Comparison of ENCODE assay signal across 20 cellular contexts in the genomic region with DNA sequence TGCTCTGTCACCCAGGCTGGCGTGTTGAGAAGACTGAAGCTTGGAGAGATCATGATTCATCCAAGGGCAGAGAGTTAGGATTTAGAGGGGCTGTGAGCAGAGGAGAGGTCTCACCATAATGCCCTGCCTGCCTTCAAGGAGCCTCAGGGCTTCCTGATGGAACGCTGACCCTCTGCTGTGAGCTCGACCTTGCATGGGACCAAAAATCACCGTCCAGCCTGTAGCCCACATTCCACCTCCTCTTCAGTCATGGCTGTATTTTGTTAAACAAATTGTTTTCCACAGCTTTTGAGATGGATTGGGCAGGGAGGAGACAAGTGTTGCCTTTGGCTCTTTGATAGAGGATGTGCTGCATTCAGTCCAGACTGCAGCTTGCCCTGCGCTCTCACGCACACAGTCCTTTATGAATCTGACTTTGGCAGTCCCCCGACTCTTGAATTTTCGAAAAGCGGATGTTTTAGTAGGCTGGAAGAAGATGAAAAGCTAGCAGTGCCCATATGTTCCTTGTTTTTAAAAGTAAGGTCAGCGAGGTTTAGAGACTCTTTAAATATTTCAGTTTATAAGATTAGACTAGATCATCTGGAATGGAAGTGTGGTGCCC.
DNase-seq lines count a peak whose midpoint lies in the region; ATAC-seq and TF ChIP-seq lines count a peak whose summit lies in the region.
"Had no signal": no experiment of that assay in that cellular context is flagged by ENCODE, and none has a peak within 500 bp of the region (broad histone marks: within the 10 kb centered on the region; RNA-seq: fewer than 3 reads in every experiment).

No MANE protein-coding gene starts in this region.

- peaks cover 18% of the 10 kb centered on the region; the same call in 1 of the 2 replicates for H3K79me2 ChIP-seq in Loucy (ENCODE audit: insufficient read depth, low read length)

- H3F3A ChIP-seq in Loucy (ENCODE audit: low read depth) = peaks cover 15% of the 10 kb centered on the region

- no peaks in the 10 kb centered on the region for H3K27me3 ChIP-seq in Loucy (ENCODE audit: insufficient read depth, low read length, poor library complexity, severe bottlenecking)
- no peaks in the 10 kb centered on the region for H3K27me3 ChIP-seq in CD8-positive, alpha-beta T cell (ENCODE audit: insufficient read depth, low read length)
- H3K27me3 ChIP-seq: esophagus muscularis mucosa, SJCRH30, stomach, upper lobe of left lung had no signal

- H3K36me3 ChIP-seq in Loucy (ENCODE audit: insufficient read depth, low read length) = peaks cover 8% of the 10 kb centered on the region; the same call in 1 of the 2 replicates
- no peaks in the 10 kb centered on the region for H3K36me3 ChIP-seq in CD8-positive, alpha-beta T cell (ENCODE audit: insufficient read depth, low read length)

- H4K20me1 ChIP-seq in Loucy (ENCODE audit: insufficient read depth, low read length, poor library complexity, severe bottlenecking) = no peaks in the 10 kb centered on the region

- ATAC-seq in CD8-positive, alpha-beta T cell = no peak
- ATAC-seq in naive thymus-derived CD8-positive, alpha-beta T cell = no peak
- ATAC-seq in GM21529 (IDR thresholded peaks at IDR 0.05; ENCODE audit: unreplicated experiment) = no peak
- ATAC-seq: effector memory CD8-positive, alpha-beta T cell; HCT116; T-cell had no signal

- H3K9me2 ChIP-seq in Loucy (replicated peaks; ENCODE audit: low read depth, low read length) = no peaks in the 10 kb centered on the region

- H3K4me3 Mint-ChIP-seq in chondrocyte (ENCODE audit: unreplicated experiment) (no peak overlapping the region), neural crest cell (no peak overlapping the region)
- H3K4me3 Mint-ChIP-seq in CD8-positive, alpha-beta T cell = no peak overlapping the region
- H3K4me3 Mint-ChIP-seq in naive thymus-derived CD8-positive, alpha-beta T cell = no peak overlapping the region
- H3K4me3 Mint-ChIP-seq: activated naive CD4-positive, alpha-beta T cell treated with anti-CD3 and anti-CD28 coated beads, Interleukin-2, amount 50 U/mL, for 24 hours; effector memory CD8-positive, alpha-beta T cell; T-cell had no signal

- no peak for TF ChIP-seq CTCF in Loucy (conservative IDR thresholded peaks at IDR 0.05; ENCODE audit: low read length)
- no peak for TF ChIP-seq CTCF in chondrocyte (IDR thresholded peaks at IDR 0.05)
- no peak for TF ChIP-seq CTCF in neural crest cell (conservative IDR thresholded peaks at IDR 0.05)
- TF ChIP-seq CTCF in CD8-positive, alpha-beta T cell (IDR thresholded peaks at IDR 0.05) = no peak

- intact Hi-C loops in CD8-positive, alpha-beta T cell (cut with DNase I, micrococcal nuclease) = no loop called here

- H2AFZ ChIP-seq in Loucy (ENCODE audit: low read length) = no peak overlapping the region

- POLR2A ChIA-PET in CD8-positive, alpha-beta T cell (lab: Charles Lee) = interaction anchor here (0.8 to 1.5 kb wide), 3 partner anchors 8 to 92 kb away, joined by 3 to 4 read pairs (median 3); no protein-coding TSS in a partner anchor
- POLR2A ChIA-PET in naive thymus-derived CD8-positive, alpha-beta T cell (lab: Charles Lee) = no interaction called here

- peak; percentile 64 for DNase-seq in AG20443 (ENCODE audit: low spot score)
- no peak for DNase-seq in chondrocyte (ENCODE audit: low spot score)
- no peak for DNase-seq in neural crest cell (ENCODE audit: low read depth, low spot score)
- no peak for DNase-seq in activated naive CD4-positive, alpha-beta T cell treated with Interleukin-2 at 50 U/mL for 16 hours
- DNase-seq in CD8-positive, alpha-beta T cell = no peak
- no peak for DNase-seq in naive thymus-derived CD8-positive, alpha-beta T cell
- DNase-seq: effector memory CD8-positive, alpha-beta T cell; EL; SJCRH30; stimulated activated CD4-positive, alpha-beta T cell treated with anti-CD3 and anti-CD28 coated beads, Interleukin-12 subunit alpha, Interleukin-12 subunit beta, amount 100 ng/mL, for 4 hours; stomach; T-cell; upper lobe of left lung had no signal

- H3K27ac Mint-ChIP-seq in chondrocyte (ENCODE audit: unreplicated experiment) (peak overlapping the region; percentile 88), neural crest cell (ENCODE audit: unreplicated experiment) (peak overlapping the region; percentile 1)
- no peak overlapping the region for H3K27ac Mint-ChIP-seq in CD8-positive, alpha-beta T cell
- peak overlapping the region in 3 of 10 donors; percentile 7 to 32 (median 32) for H3K27ac Mint-ChIP-seq in naive thymus-derived CD8-positive, alpha-beta T cell
- H3K27ac Mint-ChIP-seq: activated naive CD4-positive, alpha-beta T cell treated with anti-CD3 and anti-CD28 coated beads, Interleukin-2, amount 50 U/mL, for 24 hours had no signal

- peaks cover 81% of the 10 kb centered on the region for H3K4me1 ChIP-seq in Loucy (ENCODE audit: insufficient read depth, low read length, poor library complexity, severe bottlenecking)
- peaks cover 39% of the 10 kb centered on the region for H3K4me1 ChIP-seq in CD8-positive, alpha-beta T cell (ENCODE audit: insufficient read depth, low read length)
- H3K4me1 ChIP-seq: stomach had no signal

- no peaks in the 10 kb centered on the region for H3K9me3 ChIP-seq in Loucy (ENCODE audit: insufficient read depth, low read depth, low read length)
- no peaks in the 10 kb centered on the region for H3K9me3 ChIP-seq in CD8-positive, alpha-beta T cell (ENCODE audit: low read length)
- H3K9me3 ChIP-seq: esophagus muscularis mucosa, SJCRH30, stomach, upper lobe of left lung had no signal

- H3K9me3 Mint-ChIP-seq in chondrocyte (ENCODE audit: low read depth) (no peaks in the 10 kb centered on the region), neural crest cell (no peaks in the 10 kb centered on the region)
- H3K9me3 Mint-ChIP-seq in CD8-positive, alpha-beta T cell = no peaks in the 10 kb centered on the region
- H3K9me3 Mint-ChIP-seq in naive thymus-derived CD8-positive, alpha-beta T cell = peaks cover 0 to 2% (median 0%) of the 10 kb centered on the region in 9 donors
- H3K9me3 Mint-ChIP-seq: activated naive CD4-positive, alpha-beta T cell treated with anti-CD3 and anti-CD28 coated beads, Interleukin-2, amount 50 U/mL, for 24 hours; effector memory CD8-positive, alpha-beta T cell; T-cell had no signal

- H3K4me2 ChIP-seq in Loucy (ENCODE audit: low read depth, low read length, poor library complexity, severe bottlenecking) = no peak overlapping the region
- H3K4me2 ChIP-seq: KMS-11 had no signal

- H3K27ac ChIP-seq in CD8-positive, alpha-beta T cell (ENCODE audit: low read depth, low read length) = no peak overlapping the region
- H3K27ac ChIP-seq: C4-2B, esophagus muscularis mucosa, KMS-11, SJCRH30, stomach, upper lobe of left lung had no signal

- peaks cover 9% of the 10 kb centered on the region for H3K36me3 Mint-ChIP-seq in chondrocyte (ENCODE audit: low read depth)
- peaks cover 4% of the 10 kb centered on the region for H3K36me3 Mint-ChIP-seq in neural crest cell (ENCODE audit: low read depth)
- peaks cover 18% of the 10 kb centered on the region for H3K36me3 Mint-ChIP-seq in CD8-positive, alpha-beta T cell
- H3K36me3 Mint-ChIP-seq in naive thymus-derived CD8-positive, alpha-beta T cell = peaks cover 0 to 15% (median 0%) of the 10 kb centered on the region in 3 donors
- H3K36me3 Mint-ChIP-seq: activated naive CD4-positive, alpha-beta T cell treated with anti-CD3 and anti-CD28 coated beads, Interleukin-2, amount 50 U/mL, for 24 hours had no signal

- CTCF ChIA-PET in CD8-positive, alpha-beta T cell (lab: Charles Lee) = interaction anchor here (1.0 to 3.6 kb wide), 3 partner anchors 9 to 88 kb away, joined by 3 to 12 read pairs (median 5); no protein-coding TSS in a partner anchor

- peaks cover 19% of the 10 kb centered on the region for H3K4me1 Mint-ChIP-seq in chondrocyte (ENCODE audit: low read depth)
- peaks cover 19% of the 10 kb centered on the region for H3K4me1 Mint-ChIP-seq in neural crest cell
- peaks cover 39% of the 10 kb centered on the region for H3K4me1 Mint-ChIP-seq in CD8-positive, alpha-beta T cell (ENCODE audit: low read depth)
- H3K4me1 Mint-ChIP-seq in naive thymus-derived CD8-positive, alpha-beta T cell = peaks cover 20 to 53% (median 40%) of the 10 kb centered on the region in 4 donors

- peak overlapping the region; percentile 47 for H3K9ac ChIP-seq in Loucy (ENCODE audit: low read depth, low read length, poor library complexity, severe bottlenecking)
- H3K9ac ChIP-seq: KMS-11 had no signal

- no peak overlapping the region for H3K4me3 ChIP-seq in Loucy (ENCODE audit: low read length, poor library complexity, severe bottlenecking)
- H3K4me3 ChIP-seq in CD8-positive, alpha-beta T cell (ENCODE audit: low read depth, low read length) = no peak overlapping the region
- H3K4me3 ChIP-seq: esophagus muscularis mucosa, SJCRH30, stomach, upper lobe of left lung had no signal

- H3K27me3 Mint-ChIP-seq in chondrocyte (ENCODE audit: low read depth) (no peaks in the 10 kb centered on the region), neural crest cell (ENCODE audit: low read depth) (no peaks in the 10 kb centered on the region)
- no peaks in the 10 kb centered on the region for H3K27me3 Mint-ChIP-seq in CD8-positive, alpha-beta T cell (ENCODE audit: low read depth)
- H3K27me3 Mint-ChIP-seq in naive thymus-derived CD8-positive, alpha-beta T cell = no peaks in the 10 kb centered on the region
- H3K27me3 Mint-ChIP-seq: activated naive CD4-positive, alpha-beta T cell treated with anti-CD3 and anti-CD28 coated beads, Interleukin-2, amount 50 U/mL, for 24 hours; effector memory CD8-positive, alpha-beta T cell; T-cell had no signal
